1 cellular context compared by ENCODE assay signal in the genomic region with DNA sequence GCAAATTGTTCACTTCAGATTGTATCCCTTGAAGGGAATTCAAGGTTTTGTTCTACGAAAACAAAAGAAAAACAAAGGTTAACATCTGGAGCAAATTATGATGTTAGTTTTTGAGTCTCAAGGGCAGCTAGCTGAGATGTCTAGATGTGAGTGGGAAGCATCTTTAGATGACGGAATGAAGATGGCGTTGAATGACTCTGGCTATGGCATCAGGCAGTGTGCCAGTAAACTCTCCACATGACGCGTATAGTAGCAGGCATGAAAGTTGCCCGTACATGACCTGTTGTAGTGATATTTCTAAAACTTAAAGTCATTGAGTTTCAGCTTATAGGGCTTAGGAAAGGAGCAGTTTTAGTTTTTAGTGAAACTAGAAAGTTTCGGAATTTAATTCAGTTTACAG.
TF ChIP-seq lines count a peak whose summit lies in the region.

No MANE protein-coding gene starts in this region.

TF ChIP-seq in K562, 482 proteins besides CTCF, POLR2A, EP300 and RAD21 (continued from another document):
- TF ChIP-seq, protein P1, sequence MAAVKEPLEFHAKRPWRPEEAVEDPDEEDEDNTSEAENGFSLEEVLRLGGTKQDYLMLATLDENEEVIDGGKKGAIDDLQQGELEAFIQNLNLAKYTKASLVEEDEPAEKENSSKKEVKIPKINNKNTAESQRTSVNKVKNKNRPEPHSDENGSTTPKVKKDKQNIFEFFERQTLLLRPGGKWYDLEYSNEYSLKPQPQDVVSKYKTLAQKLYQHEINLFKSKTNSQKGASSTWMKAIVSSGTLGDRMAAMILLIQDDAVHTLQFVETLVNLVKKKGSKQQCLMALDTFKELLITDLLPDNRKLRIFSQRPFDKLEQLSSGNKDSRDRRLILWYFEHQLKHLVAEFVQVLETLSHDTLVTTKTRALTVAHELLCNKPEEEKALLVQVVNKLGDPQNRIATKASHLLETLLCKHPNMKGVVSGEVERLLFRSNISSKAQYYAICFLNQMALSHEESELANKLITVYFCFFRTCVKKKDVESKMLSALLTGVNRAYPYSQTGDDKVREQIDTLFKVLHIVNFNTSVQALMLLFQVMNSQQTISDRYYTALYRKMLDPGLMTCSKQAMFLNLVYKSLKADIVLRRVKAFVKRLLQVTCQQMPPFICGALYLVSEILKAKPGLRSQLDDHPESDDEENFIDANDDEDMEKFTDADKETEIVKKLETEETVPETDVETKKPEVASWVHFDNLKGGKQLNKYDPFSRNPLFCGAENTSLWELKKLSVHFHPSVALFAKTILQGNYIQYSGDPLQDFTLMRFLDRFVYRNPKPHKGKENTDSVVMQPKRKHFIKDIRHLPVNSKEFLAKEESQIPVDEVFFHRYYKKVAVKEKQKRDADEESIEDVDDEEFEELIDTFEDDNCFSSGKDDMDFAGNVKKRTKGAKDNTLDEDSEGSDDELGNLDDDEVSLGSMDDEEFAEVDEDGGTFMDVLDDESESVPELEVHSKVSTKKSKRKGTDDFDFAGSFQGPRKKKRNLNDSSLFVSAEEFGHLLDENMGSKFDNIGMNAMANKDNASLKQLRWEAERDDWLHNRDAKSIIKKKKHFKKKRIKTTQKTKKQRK (IDR thresholded peaks at IDR 0.05; ENCODE audit: borderline replicate concordance, low read depth, low read length) = no peak
- TF ChIP-seq, protein P2, sequence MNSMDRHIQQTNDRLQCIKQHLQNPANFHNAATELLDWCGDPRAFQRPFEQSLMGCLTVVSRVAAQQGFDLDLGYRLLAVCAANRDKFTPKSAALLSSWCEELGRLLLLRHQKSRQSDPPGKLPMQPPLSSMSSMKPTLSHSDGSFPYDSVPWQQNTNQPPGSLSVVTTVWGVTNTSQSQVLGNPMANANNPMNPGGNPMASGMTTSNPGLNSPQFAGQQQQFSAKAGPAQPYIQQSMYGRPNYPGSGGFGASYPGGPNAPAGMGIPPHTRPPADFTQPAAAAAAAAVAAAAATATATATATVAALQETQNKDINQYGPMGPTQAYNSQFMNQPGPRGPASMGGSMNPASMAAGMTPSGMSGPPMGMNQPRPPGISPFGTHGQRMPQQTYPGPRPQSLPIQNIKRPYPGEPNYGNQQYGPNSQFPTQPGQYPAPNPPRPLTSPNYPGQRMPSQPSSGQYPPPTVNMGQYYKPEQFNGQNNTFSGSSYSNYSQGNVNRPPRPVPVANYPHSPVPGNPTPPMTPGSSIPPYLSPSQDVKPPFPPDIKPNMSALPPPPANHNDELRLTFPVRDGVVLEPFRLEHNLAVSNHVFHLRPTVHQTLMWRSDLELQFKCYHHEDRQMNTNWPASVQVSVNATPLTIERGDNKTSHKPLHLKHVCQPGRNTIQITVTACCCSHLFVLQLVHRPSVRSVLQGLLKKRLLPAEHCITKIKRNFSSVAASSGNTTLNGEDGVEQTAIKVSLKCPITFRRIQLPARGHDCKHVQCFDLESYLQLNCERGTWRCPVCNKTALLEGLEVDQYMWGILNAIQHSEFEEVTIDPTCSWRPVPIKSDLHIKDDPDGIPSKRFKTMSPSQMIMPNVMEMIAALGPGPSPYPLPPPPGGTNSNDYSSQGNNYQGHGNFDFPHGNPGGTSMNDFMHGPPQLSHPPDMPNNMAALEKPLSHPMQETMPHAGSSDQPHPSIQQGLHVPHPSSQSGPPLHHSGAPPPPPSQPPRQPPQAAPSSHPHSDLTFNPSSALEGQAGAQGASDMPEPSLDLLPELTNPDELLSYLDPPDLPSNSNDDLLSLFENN (IDR thresholded peaks at IDR 0.05; ENCODE audit: low read depth in 2 of 2, low read length in 2 of 2) = no peak
- TF ChIP-seq ZNF436 (CRISPR knock-in tag; IDR thresholded peaks at IDR 0.05) (no peak), GATA2 (CRISPR knock-in tag; IDR thresholded peaks at IDR 0.05) (no peak), XRCC5 (IDR thresholded peaks at IDR 0.05; ENCODE audit: low read depth, low read length) (no peak), RBM34 (IDR thresholded peaks at IDR 0.05; ENCODE audit: borderline replicate concordance, insufficient read depth, low read length) (no peak), NCOA2 (IDR thresholded peaks at IDR 0.05; ENCODE audit: partially characterized antibody in 2 of 2) (no peak), KDM2B (CRISPR knock-in tag; IDR thresholded peaks at IDR 0.05) (no peak), ZBTB17 (CRISPR knock-in tag; IDR thresholded peaks at IDR 0.05) (no peak)
- TF ChIP-seq, protein P3, sequence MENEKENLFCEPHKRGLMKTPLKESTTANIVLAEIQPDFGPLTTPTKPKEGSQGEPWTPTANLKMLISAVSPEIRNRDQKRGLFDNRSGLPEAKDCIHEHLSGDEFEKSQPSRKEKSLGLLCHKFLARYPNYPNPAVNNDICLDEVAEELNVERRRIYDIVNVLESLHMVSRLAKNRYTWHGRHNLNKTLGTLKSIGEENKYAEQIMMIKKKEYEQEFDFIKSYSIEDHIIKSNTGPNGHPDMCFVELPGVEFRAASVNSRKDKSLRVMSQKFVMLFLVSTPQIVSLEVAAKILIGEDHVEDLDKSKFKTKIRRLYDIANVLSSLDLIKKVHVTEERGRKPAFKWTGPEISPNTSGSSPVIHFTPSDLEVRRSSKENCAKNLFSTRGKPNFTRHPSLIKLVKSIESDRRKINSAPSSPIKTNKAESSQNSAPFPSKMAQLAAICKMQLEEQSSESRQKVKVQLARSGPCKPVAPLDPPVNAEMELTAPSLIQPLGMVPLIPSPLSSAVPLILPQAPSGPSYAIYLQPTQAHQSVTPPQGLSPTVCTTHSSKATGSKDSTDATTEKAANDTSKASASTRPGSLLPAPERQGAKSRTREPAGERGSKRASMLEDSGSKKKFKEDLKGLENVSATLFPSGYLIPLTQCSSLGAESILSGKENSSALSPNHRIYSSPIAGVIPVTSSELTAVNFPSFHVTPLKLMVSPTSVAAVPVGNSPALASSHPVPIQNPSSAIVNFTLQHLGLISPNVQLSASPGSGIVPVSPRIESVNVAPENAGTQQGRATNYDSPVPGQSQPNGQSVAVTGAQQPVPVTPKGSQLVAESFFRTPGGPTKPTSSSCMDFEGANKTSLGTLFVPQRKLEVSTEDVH (IDR thresholded peaks at IDR 0.05; ENCODE audit: low read depth, partially characterized antibody) = no peak
